In the genomic region with DNA sequence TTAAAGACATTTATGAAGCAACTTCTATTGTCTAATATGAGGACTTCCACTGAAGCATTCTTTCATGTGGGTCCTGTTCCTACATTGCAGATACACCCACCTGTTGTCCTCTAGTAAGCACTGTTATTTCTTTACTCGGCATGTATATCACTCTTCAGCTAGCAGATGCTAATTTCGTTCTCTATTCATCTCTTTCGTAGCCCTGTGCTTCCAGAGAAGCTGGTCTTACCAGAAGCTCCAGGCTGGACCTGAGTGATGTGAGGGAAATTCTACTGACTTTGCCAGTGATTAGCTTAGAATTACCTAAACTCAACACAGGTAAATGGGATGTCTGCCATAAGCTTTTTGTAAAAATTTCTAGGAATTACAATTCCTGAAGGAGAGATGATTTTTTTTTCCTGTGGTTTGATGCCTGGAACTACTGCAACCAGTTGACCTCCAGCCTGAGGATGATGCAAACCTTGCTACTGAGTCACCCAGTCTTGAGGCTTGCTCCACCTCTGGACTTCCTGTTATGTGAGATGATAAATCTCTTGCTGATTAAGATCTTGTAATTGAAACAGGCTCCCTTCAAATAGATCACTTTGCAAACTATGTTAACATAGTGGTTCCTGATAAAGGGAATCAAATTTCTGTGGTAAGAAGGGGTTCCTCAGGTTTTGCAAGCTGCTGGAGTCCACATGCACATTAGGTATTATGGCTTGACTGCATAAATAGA, we compare ENCODE assay signal across 1 cellular context.
TF ChIP-seq lines count a peak whose summit lies in the region.

No MANE protein-coding gene starts in this region.

TF ChIP-seq in WTC11, 78 proteins besides CTCF, POLR2A, EP300 and RAD21 (continued from another document):
- TF ChIP-seq ATF1 (CRISPR knock-in tag; IDR thresholded peaks at IDR 0.05) (no peak), TCF7 (CRISPR knock-in tag; IDR thresholded peaks at IDR 0.05; ENCODE audit: low read depth) (no peak), CREB1 (CRISPR knock-in tag; IDR thresholded peaks at IDR 0.05) (no peak), RELA (CRISPR knock-in tag; IDR thresholded peaks at IDR 0.05; ENCODE audit: borderline replicate concordance) (no peak)
